7 cellular contexts compared by ENCODE assay signal in the genomic region with DNA sequence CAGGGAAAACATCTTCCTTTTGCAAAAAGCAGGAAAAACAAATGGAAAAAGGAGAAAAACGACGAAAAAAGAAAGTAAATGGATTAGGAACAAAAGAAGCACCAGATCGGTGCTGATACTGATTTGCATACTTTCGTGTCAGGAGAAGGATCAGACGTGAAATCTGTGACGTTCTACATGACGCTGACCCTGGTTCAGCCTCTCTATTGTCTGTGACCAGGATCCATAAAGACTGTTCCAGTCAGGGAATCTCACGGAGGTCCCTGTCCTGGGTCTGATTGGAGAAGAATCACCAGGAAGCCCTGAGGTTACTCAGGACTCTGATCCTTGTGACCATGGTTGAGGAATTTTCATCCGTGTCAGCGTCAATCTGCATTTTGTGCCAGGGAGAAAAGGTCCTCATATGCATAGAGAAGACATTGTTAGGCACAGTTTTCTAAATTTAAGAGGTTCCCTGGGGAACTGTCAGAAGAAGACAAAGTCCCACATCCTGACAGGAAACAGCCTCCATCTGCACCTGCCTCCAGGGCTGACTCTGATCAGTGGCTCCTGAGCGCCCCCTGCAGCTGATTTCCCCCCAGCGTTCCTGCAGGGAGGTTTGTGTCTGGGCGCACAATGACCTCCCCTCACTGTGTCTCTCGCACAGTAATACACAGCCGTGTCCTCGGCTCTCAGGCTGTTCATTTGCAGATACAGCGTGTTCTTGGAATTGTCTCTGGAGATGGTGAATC.
DNase-seq lines count a peak whose midpoint lies in the region; ATAC-seq, FAIRE-seq and TF ChIP-seq lines count a peak whose summit lies in the region.
"Not testable (repeated sequence)": the region's sequence is repeated elsewhere in the genome, so short reads cannot be mapped to it uniquely, and the experiment has no call there.

No MANE protein-coding gene starts in this region.

- H3K27ac ChIP-seq in K562 (ENCODE audit: extremely low read depth, low read depth, low read length): not testable (repeated sequence)

- in situ Hi-C loops in K562 (cut with MboI): not testable (repeated sequence)

- not testable (repeated sequence) for BruUV-seq in K562 (replicated peaks; lab: Mats Ljungman, UMichigan)

- not testable (repeated sequence) for DNase-seq in GM10248 (ENCODE audit: extremely low spot score); H54 (ENCODE audit: insufficient read length, low spot score); K562 (ENCODE audit: extremely low read depth in 1 of 4, low spot score in 3 of 4)
- DNase-seq in activated CD4-positive, alpha-beta T cell treated with anti-CD3 and anti-CD28 coated beads, Interleukin-2, amount 10 ng/mL, durations not matched to agents 24 days and 14 days: peak; percentile 87
- peak; percentile 77 to 78 for DNase-seq in activated T-cell treated with anti-CD3 and anti-CD28 coated beads, Interleukin-2, amount 50 U/mL, for 48 hours
- DNase-seq in stimulated activated CD4-positive, alpha-beta T cell treated with anti-CD3 and anti-CD28 coated beads, Interleukin-15, amount 100 ng/mL, for 24 hours: peak; percentile 11

- H3K9me3 Mint-ChIP-seq in activated CD4-positive, alpha-beta T cell treated with anti-CD3 and anti-CD28 coated beads, Interleukin-2, amount 10 ng/mL, durations not matched to agents 24 days and 14 days: not testable (repeated sequence)

- CTCF ChIA-PET in GM10248 (lab: Yijun Ruan, JAX): interaction anchor here (1.3 to 6.5 kb wide), 3 partner anchors 12 to 59 kb away, joined by 3 to 47 read pairs (median 4); no protein-coding TSS in a partner anchor
- CTCF ChIA-PET in K562 (lab: Yijun Ruan, JAX; ENCODE audit: low intra/inter-chr PET ratio): not testable (repeated sequence)

- peaks cover 20% of the 10 kb centered on the region for H3K27me3 Mint-ChIP-seq in activated CD4-positive, alpha-beta T cell treated with anti-CD3 and anti-CD28 coated beads, Interleukin-2, amount 10 ng/mL, durations not matched to agents 24 days and 14 days

- peak; percentile 75 for FAIRE-seq in H54 (lab: Jason Lieb, UNC)
- FAIRE-seq in K562 (lab: Jason Lieb, UNC): peak; percentile 42

- not testable (repeated sequence) for TF ChIP-seq EP300 in K562 (IDR thresholded peaks at IDR 0.05; ENCODE audit: low read length)

- not testable (repeated sequence) for H3K4me3 Mint-ChIP-seq in activated CD4-positive, alpha-beta T cell treated with anti-CD3 and anti-CD28 coated beads, Interleukin-2, amount 10 ng/mL, durations not matched to agents 24 days and 14 days

- H2AFZ ChIP-seq in K562 (ENCODE audit: low read depth, low read length): not testable (repeated sequence)

- not testable (repeated sequence) for TF ChIP-seq RAD21 in K562 (CRISPR knock-in tag; conservative IDR thresholded peaks at IDR 0.05 in 1 of 2, IDR thresholded peaks at IDR 0.05 in 1 of 2)

- H3K9me1 ChIP-seq in K562 (ENCODE audit: control insufficient read depth, insufficient read depth, low read length): not testable (repeated sequence)

- H3K36me3 ChIP-seq in K562 (ENCODE audit: control insufficient read depth, insufficient read depth, low read length): not testable (repeated sequence)

- not testable (repeated sequence) for H3K27me3 ChIP-seq in K562 (ENCODE audit: control insufficient read depth in 2 of 2, insufficient read depth in 2 of 2, low read length in 2 of 2)

- not testable (repeated sequence) for H3K4me1 ChIP-seq in K562 (replicated peaks in 1 of 2; ENCODE audit: control insufficient read depth in 2 of 2, insufficient read depth in 2 of 2, low read length in 2 of 2)

- H3K79me2 ChIP-seq in K562 (ENCODE audit: control insufficient read depth, insufficient read depth, low read length): not testable (repeated sequence)

- not testable (repeated sequence) for ATAC-seq in K562

- not testable (repeated sequence) for H3K36me3 Mint-ChIP-seq in activated CD4-positive, alpha-beta T cell treated with anti-CD3 and anti-CD28 coated beads, Interleukin-2, amount 10 ng/mL, durations not matched to agents 24 days and 14 days (ENCODE audit: low read depth)

- not testable (repeated sequence) for H3K9me3 ChIP-seq in K562 (replicated peaks; ENCODE audit: control insufficient read depth, insufficient read depth, low read depth, low read length)

- POLR2A ChIA-PET in GM10248 (lab: Yijun Ruan, JAX); K562 (lab: Yijun Ruan, JAX): not testable (repeated sequence)

- H4K20me1 ChIP-seq in K562 (replicated peaks; ENCODE audit: control insufficient read depth, insufficient read depth, low read length): not testable (repeated sequence)

- peak; percentile 50 for TF ChIP-seq CTCF in GM10248 (IDR thresholded peaks at IDR 0.05; ENCODE audit: control extremely low read depth, extremely low read depth, low read depth, missing control alignments)
- peak in 1 of 3 experiments; percentile 19; a peak in 1 of 6 replicates for TF ChIP-seq CTCF in K562 (IDR thresholded peaks at IDR 0.05 in 2 of 3, conservative IDR thresholded peaks at IDR 0.05 in 1 of 3; ENCODE audit: insufficient read depth in 2 of 3, low read depth in 1 of 3, low read length in 3 of 3)

- TF ChIP-seq POLR2A in H54 (IDR thresholded peaks at IDR 0.05; ENCODE audit: low read depth, low read length); K562 (conservative IDR thresholded peaks at IDR 0.05): not testable (repeated sequence)
- TF ChIP-seq POLR2A in Raji (IDR thresholded peaks at IDR 0.05; ENCODE audit: insufficient read depth, low read depth, low read length): peak; percentile 13; the same call in 1 of the 2 replicates

- H3K4me2 ChIP-seq in K562 (ENCODE audit: insufficient read depth, low read length): not testable (repeated sequence)

- not testable (repeated sequence) for H3K9ac ChIP-seq in K562 (ENCODE audit: insufficient read depth in 1 of 2, low read depth in 2 of 2, low read length in 2 of 2)

- not testable (repeated sequence) for H3K27ac Mint-ChIP-seq in activated CD4-positive, alpha-beta T cell treated with anti-CD3 and anti-CD28 coated beads, Interleukin-2, amount 10 ng/mL, durations not matched to agents 24 days and 14 days

- H3K4me3 ChIP-seq in K562: not testable (repeated sequence)

- H3K4me1 Mint-ChIP-seq in activated CD4-positive, alpha-beta T cell treated with anti-CD3 and anti-CD28 coated beads, Interleukin-2, amount 10 ng/mL, durations not matched to agents 24 days and 14 days: not testable (repeated sequence)

- intact Hi-C loops in activated CD4-positive, alpha-beta T cell treated with anti-CD3 and anti-CD28 coated beads, Interleukin-2, amount 10 ng/mL, durations not matched to agents 24 days and 14 days (cut with micrococcal nuclease); K562 (cut with micrococcal nuclease): not testable (repeated sequence)

- 2% methylated on average over 9 of the region's 17 CpGs for WGBS in K562 (ENCODE audit: insufficient coverage, low coverage, missing lambda C conversion rate)
